Comparison of ENCODE assay signal across 8 cellular contexts in genomic region chrX:118823263-118824172, GRCh38. TPM values are rescaled to one million over a fixed set of nuclear protein-coding genes. Genes with fewer than 3 reads are reported as not detected.
A peak's percentile ranks its signal among the peaks of the same experiment; 100 is the strongest.
DNase-seq lines count a peak whose midpoint lies in the region; ATAC-seq lines count a peak whose summit lies in the region.

ZCCHC12 (plus strand) TSS chrX:118823824; CDS start chrX:118825245, 1,421 bp downstream.

- H3K36me3 Mint-ChIP-seq in activated naive CD4-positive, alpha-beta T cell treated with anti-CD3 and anti-CD28 coated beads, Interleukin-2, amount 50 U/mL, for 24 hours: no peaks in the 10 kb centered on the region

- DNase-seq in Caki2 (ENCODE audit: low read depth): peak; percentile 41
- peak; percentile 20 for DNase-seq in RPMI7951 (ENCODE audit: low read depth)
- peak; percentile 60 for DNase-seq in left cardiac atrium
- peak; percentile 41 for DNase-seq in putamen (ENCODE audit: low spot score)
- no peak for DNase-seq in NK-92 treated with Interleukin-12 subunit alpha and Interleukin-12 subunit beta, amount 100 ng/mL, for 24 hours (lab: John Stamatoyannopoulos, UW)

- peak; percentile 71 for ATAC-seq in HG03354 (IDR thresholded peaks at IDR 0.05; ENCODE audit: poor library complexity, severe bottlenecking, unreplicated experiment)
- ATAC-seq in left cardiac atrium: peak; percentile 65 to 88
- ATAC-seq in HG03045 (IDR thresholded peaks at IDR 0.05; ENCODE audit: unreplicated experiment): no peak

- H3K4me1 Mint-ChIP-seq in activated naive CD4-positive, alpha-beta T cell treated with anti-CD3 and anti-CD28 coated beads, Interleukin-2, amount 50 U/mL, for 24 hours: peaks cover 26% of the 10 kb centered on the region

- peak within 1 kb of the TSS; percentile 78 for H3K4me3 Mint-ChIP-seq in activated naive CD4-positive, alpha-beta T cell treated with anti-CD3 and anti-CD28 coated beads, Interleukin-2, amount 50 U/mL, for 24 hours

- H3K27ac Mint-ChIP-seq in activated naive CD4-positive, alpha-beta T cell treated with anti-CD3 and anti-CD28 coated beads, Interleukin-2, amount 50 U/mL, for 24 hours: no peak within 1 kb of the TSS

- H3K9me3 Mint-ChIP-seq in activated naive CD4-positive, alpha-beta T cell treated with anti-CD3 and anti-CD28 coated beads, Interleukin-2, amount 50 U/mL, for 24 hours: no peaks in the 10 kb centered on the region

- in situ Hi-C loops in Caki2 (cut with HindIII; ENCODE audit: low pct_unique_long_range_greater_than_20kb, low sequenced_read_pairs): no loop called here

- peaks cover 20% of the 10 kb centered on the region for H3K27me3 Mint-ChIP-seq in activated naive CD4-positive, alpha-beta T cell treated with anti-CD3 and anti-CD28 coated beads, Interleukin-2, amount 50 U/mL, for 24 hours

- intact Hi-C loops in left cardiac atrium (cut with DNase I): no loop called here

RNA-seq across cellular contexts. Expression of gene ZCCHC12, which starts in this region (rescaled TPM):
- total RNA-seq in Caki2 (2014; rRNA removed; shearing (Covaris generic); ENCODE audit: low replicate concordance): not detected in 2 replicates
- total RNA-seq in RPMI7951 (2014; rRNA removed; shearing (Covaris generic)): not detected in 2 replicates
- total RNA-seq in left cardiac atrium: not detected

Comparison
In these comparisons a context has a peak if more than half of its experiments do, and no peak if none do; other contexts are left out.
1. Peak in DNase-seq in Caki2; RNA of the gene not detected or under 1 TPM.
2. Peak in DNase-seq in RPMI7951; RNA of the gene not detected or under 1 TPM.
3. Peak in DNase-seq and ATAC-seq in left cardiac atrium; RNA of the gene not detected or under 1 TPM.